Comparison of ENCODE assay signal across 8 cellular contexts in genomic region chr2:65056990-65057375, GRCh38. TPM values are rescaled to one million over a fixed set of nuclear protein-coding genes. Genes with fewer than 3 reads are reported as not detected.
DNase-seq lines count a peak whose midpoint lies in the region; ATAC-seq and TF ChIP-seq lines count a peak whose summit lies in the region.

No MANE protein-coding gene starts in this region.

- H3K4me3 ChIP-seq in HUES6 (ENCODE audit: low read depth, low read length), result peak overlapping the region; percentile 73
- H3K4me3 ChIP-seq in iPS-18a (ENCODE audit: low read length), result peak overlapping the region; percentile 77
- peak overlapping the region; percentile 82 to 92 (median 90) for H3K4me3 ChIP-seq in stomach

- TF ChIP-seq POLR2A in stomach (IDR thresholded peaks at IDR 0.05), result no peak

- H3K9me3 ChIP-seq in HUES6 (ENCODE audit: control insufficient read depth, insufficient read depth, low read depth, low read length) (no peaks in the 10 kb centered on the region), iPS-18a (ENCODE audit: control insufficient read depth, low read depth, low read length) (no peaks in the 10 kb centered on the region), stomach (no peaks in the 10 kb centered on the region)

- WGBS in stomach, 5 donors, result 0 to 2% (median 1%) methylated on average over 9 of the region's 9 CpGs

- peak overlapping the region; percentile 76; the same call in 1 of the 2 replicates for H3K27ac ChIP-seq in HUES6 (ENCODE audit: low read depth, low read length)
- H3K27ac ChIP-seq in iPS-18a (ENCODE audit: low read length), result no peak overlapping the region
- peak overlapping the region; percentile 86 to 96 (median 93) for H3K27ac ChIP-seq in stomach

- H3K27me3 ChIP-seq in HUES6 (ENCODE audit: control insufficient read depth, insufficient read depth, low read length) (peaks cover 4% of the 10 kb centered on the region; the same call in 1 of the 2 replicates), iPS-18a (ENCODE audit: control insufficient read depth, insufficient read depth, low read length) (peaks cover 4% of the 10 kb centered on the region), stomach (no peaks in the 10 kb centered on the region)

- no peak for TF ChIP-seq CTCF in stomach (IDR thresholded peaks at IDR 0.05)

- no peak for TF ChIP-seq EP300 in stomach (IDR thresholded peaks at IDR 0.05)

- DNase-seq in activated effector memory CD4-positive, alpha-beta T cell treated with Interleukin-2 at 50 U/mL for 16 hours, result peak; percentile 15
- DNase-seq in stomach, result no peak
- no peak for DNase-seq in NCI-H2196 treated with DMSO at 0.1 percent for 48 hours (lab: John Stamatoyannopoulos, UW; ENCODE audit: unreplicated experiment)
- DNase-seq in NCI-H187 (lab: John Stamatoyannopoulos, UW), result no peak
- no peak for DNase-seq in NCI-H69 (lab: John Stamatoyannopoulos, UW)

- peak overlapping the region; percentile 76 for H3K9ac ChIP-seq in HUES6 (ENCODE audit: low read length)
- peak overlapping the region; percentile 89 for H3K9ac ChIP-seq in iPS-18a (ENCODE audit: low read length)

- ATAC-seq in HG03139 (IDR thresholded peaks at IDR 0.05; ENCODE audit: unreplicated experiment), result no peak

- H3K4me1 ChIP-seq in HUES6 (ENCODE audit: control insufficient read depth, insufficient read depth, low read length) (peaks cover 13% of the 10 kb centered on the region), iPS-18a (ENCODE audit: control insufficient read depth, low read depth, low read length) (no peaks in the 10 kb centered on the region), stomach (peaks cover 21 to 73% (median 65%) of the 10 kb centered on the region in 4 donors)

- intact Hi-C loops in stomach (cut with DNase I; ENCODE audit: low total_unique reads), result no loop called here

- H3K36me3 ChIP-seq in HUES6 (ENCODE audit: control insufficient read depth, insufficient read depth, low read length) (no peaks in the 10 kb centered on the region), iPS-18a (ENCODE audit: control insufficient read depth, low read depth, low read length) (no peaks in the 10 kb centered on the region), stomach (no peaks in the 10 kb centered on the region)

RNA-seq across cellular contexts. Expression of gene CEP68, which starts 0.8 kb away (rescaled TPM):
- 10 to 100 TPM; 13.6 to 39.7 (median 25.8) TPM for total RNA-seq in stomach
- polyA plus RNA-seq in stomach, result 1 to 10 TPM; 4.8 to 5.4 (median 4.9) TPM
